In the genomic region with DNA sequence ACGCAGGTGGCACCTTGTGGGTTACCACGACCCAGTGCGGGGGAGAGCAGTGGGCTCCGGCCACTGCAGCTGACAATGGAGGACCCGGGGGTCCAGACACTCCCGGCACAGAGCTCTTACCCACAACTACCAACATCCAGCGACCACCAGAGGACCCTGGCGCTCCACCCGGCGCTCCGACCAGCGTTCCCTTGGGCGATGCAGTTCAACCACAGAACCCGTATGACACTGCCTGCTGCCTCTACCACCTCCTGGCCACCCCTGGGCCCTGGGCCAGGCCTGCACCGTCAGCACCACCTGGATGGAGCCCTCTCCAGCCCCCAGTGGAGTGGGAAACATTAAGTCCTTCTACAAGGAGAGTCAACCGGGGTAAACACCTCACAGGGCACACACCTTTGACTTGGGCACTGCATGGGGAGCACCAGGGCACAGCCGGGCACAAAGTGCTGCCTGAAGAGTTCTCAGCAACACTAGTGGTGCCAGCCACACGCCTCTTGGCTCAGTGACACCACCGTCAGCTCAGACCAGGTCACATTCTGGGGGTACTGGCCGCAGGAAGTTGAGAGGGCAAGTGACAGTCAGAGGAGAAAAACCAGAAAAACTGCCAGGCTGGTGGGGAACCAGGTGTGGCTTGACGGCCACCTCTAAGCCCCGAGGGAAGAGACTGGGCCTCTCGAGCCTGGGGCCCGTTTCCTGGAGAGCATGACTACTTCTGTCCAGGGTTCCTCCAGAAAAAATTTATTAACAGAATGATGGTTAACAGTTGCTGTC, we compare ENCODE assay signal across 8 cellular contexts. TPM values are rescaled to one million over a fixed set of nuclear protein-coding genes. Genes with fewer than 3 reads are reported as not detected.
A peak's percentile ranks its signal among the peaks of the same experiment; 100 is the strongest.
DNase-seq lines count a peak whose midpoint lies in the region; ATAC-seq and TF ChIP-seq lines count a peak whose summit lies in the region.

No MANE protein-coding gene starts in this region.

- H3K9me2 ChIP-seq in hepatocyte (replicated peaks; ENCODE audit: insufficient read depth), result no peaks in the 10 kb centered on the region

- H3K27me3 ChIP-seq in hepatocyte, result no peaks in the 10 kb centered on the region

- peaks cover 81% of the 10 kb centered on the region for H3K79me2 ChIP-seq in hepatocyte

- peaks cover 68% of the 10 kb centered on the region for H4K20me1 ChIP-seq in hepatocyte (ENCODE audit: insufficient read depth, poor library complexity, severe bottlenecking)

- no peaks in the 10 kb centered on the region for H3K9me3 Mint-ChIP-seq in activated T-helper 17 cell treated with anti-CD3 and anti-CD28 coated beads, Interleukin-2, amount 50 U/mL, for 72 hours
- H3K9me3 Mint-ChIP-seq in stimulated activated memory B cell treated with anti-CD40 and anti-IgM and Interleukin-4, amounts not matched to agents 10 μg/mL and 1 μg/mL and 100 μg/mL, for 72 hours, result no peaks in the 10 kb centered on the region

- H3K4me1 Mint-ChIP-seq in activated T-helper 17 cell treated with anti-CD3 and anti-CD28 coated beads, Interleukin-2, amount 50 U/mL, for 72 hours, result peaks cover 26% of the 10 kb centered on the region
- H3K4me1 Mint-ChIP-seq in stimulated activated memory B cell treated with anti-CD40 and anti-IgM and Interleukin-4, amounts not matched to agents 10 μg/mL and 1 μg/mL and 100 μg/mL, for 72 hours, result peaks cover 73% of the 10 kb centered on the region

- no peaks in the 10 kb centered on the region for H3K9me3 ChIP-seq in hepatocyte (ENCODE audit: low read depth)

- no peak overlapping the region for H3K4me3 ChIP-seq in hepatocyte

- H3K27ac ChIP-seq in hepatocyte, result peak overlapping the region; percentile 100

- H3K27ac Mint-ChIP-seq in activated T-helper 17 cell treated with anti-CD3 and anti-CD28 coated beads, Interleukin-2, amount 50 U/mL, for 72 hours, result peak overlapping the region; percentile 97
- peak overlapping the region; percentile 81 for H3K27ac Mint-ChIP-seq in stimulated activated memory B cell treated with anti-CD40 and anti-IgM and Interleukin-4, amounts not matched to agents 10 μg/mL and 1 μg/mL and 100 μg/mL, for 72 hours

- H3K36me3 ChIP-seq in hepatocyte (replicated peaks; ENCODE audit: insufficient read depth, low read depth), result no peaks in the 10 kb centered on the region

- peak overlapping the region; percentile 100 for H3K4me2 ChIP-seq in hepatocyte

- WGBS in hepatocyte (ENCODE audit: low lambda C conversion rate, missing lambda C conversion rate), result 74% methylated on average over 24 of the region's 24 CpGs

- no peaks in the 10 kb centered on the region for H3K27me3 Mint-ChIP-seq in activated T-helper 17 cell treated with anti-CD3 and anti-CD28 coated beads, Interleukin-2, amount 50 U/mL, for 72 hours
- no peaks in the 10 kb centered on the region for H3K27me3 Mint-ChIP-seq in stimulated activated memory B cell treated with anti-CD40 and anti-IgM and Interleukin-4, amounts not matched to agents 10 μg/mL and 1 μg/mL and 100 μg/mL, for 72 hours

- peaks cover 34% of the 10 kb centered on the region for H3K4me1 ChIP-seq in hepatocyte (ENCODE audit: insufficient read depth)

- no peak for TF ChIP-seq CTCF in hepatocyte (IDR thresholded peaks at IDR 0.05; ENCODE audit: poor library complexity)

- peak overlapping the region; percentile 91 for H3K4me3 Mint-ChIP-seq in activated T-helper 17 cell treated with anti-CD3 and anti-CD28 coated beads, Interleukin-2, amount 50 U/mL, for 72 hours
- peak overlapping the region; percentile 82 for H3K4me3 Mint-ChIP-seq in stimulated activated memory B cell treated with anti-CD40 and anti-IgM and Interleukin-4, amounts not matched to agents 10 μg/mL and 1 μg/mL and 100 μg/mL, for 72 hours

- peak; percentile 30 for DNase-seq in activated CD4-positive, CD25-positive, alpha-beta regulatory T cell treated with anti-CD3 and anti-CD28 coated beads, Interleukin-2, amount 50 U/mL, for 72 hours
- DNase-seq in activated CD4-positive, CD25-positive, alpha-beta regulatory T cell (lab: John Stamatoyannopoulos, UW), result no peak
- DNase-seq in hepatocyte (ENCODE audit: low spot score) (peak; percentile 55), NCI-H226 (no peak), ecto neural progenitor cell (ENCODE audit: low spot score) (no peak), NCI-H526 treated with DMSO at 0.1 percent for 48 hours (lab: John Stamatoyannopoulos, UW) (no peak)

- peaks cover 32% of the 10 kb centered on the region for H3K36me3 Mint-ChIP-seq in activated T-helper 17 cell treated with anti-CD3 and anti-CD28 coated beads, Interleukin-2, amount 50 U/mL, for 72 hours (ENCODE audit: low read depth)
- peaks cover 25% of the 10 kb centered on the region for H3K36me3 Mint-ChIP-seq in stimulated activated memory B cell treated with anti-CD40 and anti-IgM and Interleukin-4, amounts not matched to agents 10 μg/mL and 1 μg/mL and 100 μg/mL, for 72 hours

- H2AFZ ChIP-seq in hepatocyte, result no peak overlapping the region

- ATAC-seq in activated T-helper 17 cell treated with anti-CD3 and anti-CD28 coated beads, Interleukin-2, amount 50 U/mL, for 72 hours (replicated peaks), result no peak
- no peak for ATAC-seq in stimulated activated memory B cell treated with anti-CD40 and anti-IgM and Interleukin-4, amounts not matched to agents 10 μg/mL and 1 μg/mL and 100 μg/mL, for 72 hours

RNA-seq across cellular contexts. Expression of gene CTBP1, which starts 2.6 kb away (rescaled TPM):
- 100 to 1,000 TPM; 117 to 173 TPM for total RNA-seq in activated T-helper 17 cell treated with anti-CD3 and anti-CD28 coated beads, Interleukin-2, amount 50 U/mL, for 72 hours
- 129 and 169 TPM in 2 replicates for total RNA-seq in hepatocyte
- 147 and 179 TPM in 2 replicates for polyA plus RNA-seq in hepatocyte

RNA-seq across cellular contexts. Expression of gene MAEA, which starts 43.4 kb away (rescaled TPM):
- 10 to 100 TPM; 61.4 to 62.8 TPM for total RNA-seq in activated T-helper 17 cell treated with anti-CD3 and anti-CD28 coated beads, Interleukin-2, amount 50 U/mL, for 72 hours
- 63.8 and 66.6 TPM in 2 replicates for total RNA-seq in hepatocyte
- 69.6 and 73.2 TPM in 2 replicates for polyA plus RNA-seq in hepatocyte

Comparison
In these comparisons a context has a peak if more than half of its experiments do, and no peak if none do; other contexts are left out.
1. DNase-seq: peak in activated CD4-positive, CD25-positive, alpha-beta regulatory T cell treated with anti-CD3 and anti-CD28 coated beads, Interleukin-2, amount 50 U/mL, for 72 hours (single experiment) and hepatocyte (single experiment); none in activated CD4-positive, CD25-positive, alpha-beta regulatory T cell (0 of 4), NCI-H226 (single experiment), ecto neural progenitor cell (single experiment) and NCI-H526 treated with DMSO at 0.1 percent for 48 hours (single experiment).